16 cellular contexts compared by ENCODE assay signal in the genomic region with DNA sequence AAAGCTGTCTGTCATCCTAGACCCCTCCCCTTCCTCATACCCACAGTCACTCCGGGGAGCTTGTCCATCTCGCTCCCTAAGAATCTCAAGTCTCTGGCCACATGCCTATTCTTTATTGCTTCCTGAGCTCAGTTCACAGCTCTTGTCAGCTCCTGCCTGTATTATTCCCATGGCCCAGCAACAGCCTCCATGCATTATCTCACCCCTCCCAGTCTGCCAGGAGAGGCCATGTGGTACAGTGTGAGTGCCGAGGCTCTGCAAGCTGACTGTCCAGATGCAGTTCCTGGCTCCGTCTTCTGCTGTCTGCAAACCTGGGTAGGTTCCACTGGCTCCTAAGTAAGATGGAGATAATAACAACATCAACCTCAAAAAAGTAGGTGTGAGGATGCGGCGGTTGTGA.
"Had no signal": no experiment of that assay in that cellular context is flagged by ENCODE, and none has a peak within 500 bp of the region (broad histone marks: within the 10 kb centered on the region; RNA-seq: fewer than 3 reads in every experiment).

No MANE protein-coding gene starts in this region.

- H3K27me3 ChIP-seq: colonic mucosa, gastrocnemius medialis, right lobe of liver, testis, tibial artery had no signal

- H3K9me3 ChIP-seq: colonic mucosa, gastrocnemius medialis, mucosa of descending colon, right lobe of liver, testis, tibial artery had no signal

- H3K4me3 ChIP-seq: colonic mucosa, gastrocnemius medialis, mucosa of descending colon, right lobe of liver, smooth muscle cell, testis, tibial artery had no signal

- H3K27ac ChIP-seq: colonic mucosa, gastrocnemius medialis, parathyroid adenoma, right lobe of liver, testis, tibial artery had no signal

- H3K36me3 ChIP-seq: colonic mucosa, gastrocnemius medialis, right lobe of liver, tibial artery had no signal

- H3K9ac ChIP-seq: parathyroid adenoma had no signal

- H3K4me2 ChIP-seq: smooth muscle cell had no signal

- H3K4me1 ChIP-seq: colonic mucosa, gastrocnemius medialis, parathyroid adenoma, right lobe of liver, testis, tibial artery had no signal

- DNase-seq: colonic mucosa; effector memory CD8-positive, alpha-beta T cell; erythroblast; foreskin fibroblast; gastrocnemius medialis; mesenchymal stem cell; mucosa of descending colon; naive B cell; right lobe of liver; stimulated activated CD4-positive, alpha-beta T cell treated with anti-CD3 and anti-CD28 coated beads, Interleukin-4, amount 100 ng/mL, for 4 hours; stimulated activated naive CD8-positive, alpha-beta T cell treated with anti-CD3 and anti-CD28 coated beads, Interleukin-15, Interleukin-2, amounts not matched to agents 100 U/mL and 50 U/mL, for 24 hours; substantia nigra; testis; tibial artery had no signal

- H2AFZ ChIP-seq: parathyroid adenoma had no signal
